Comparison of ENCODE assay signal across 20 cellular contexts in genomic region chr9:13580760-13581159, GRCh38.
"Had no signal": no experiment of that assay in that cellular context is flagged by ENCODE, and none has a peak within 500 bp of the region (broad histone marks: within the 10 kb centered on the region; RNA-seq: fewer than 3 reads in every experiment).

No MANE protein-coding gene starts in this region.

- FAIRE-seq: keratinocyte had no signal

- H3K4me3 Mint-ChIP-seq: effector memory CD8-positive, alpha-beta T cell; memory B cell; natural killer cell; neural crest cell; stimulated activated memory B cell treated with anti-CD40 and anti-IgM and Interleukin-4, amounts not matched to agents 10 μg/mL and 1 μg/mL and 100 μg/mL, for 72 hours had no signal

- H3K36me3 Mint-ChIP-seq: memory B cell; natural killer cell; stimulated activated memory B cell treated with anti-CD40 and anti-IgM and Interleukin-4, amounts not matched to agents 10 μg/mL and 1 μg/mL and 100 μg/mL, for 72 hours had no signal

- H3K4me1 ChIP-seq: lower lobe of right lung, psoas muscle, testis, tibial artery, upper lobe of left lung, uterus had no signal

- H3K27me3 Mint-ChIP-seq: effector memory CD8-positive, alpha-beta T cell; memory B cell; stimulated activated memory B cell treated with anti-CD40 and anti-IgM and Interleukin-4, amounts not matched to agents 10 μg/mL and 1 μg/mL and 100 μg/mL, for 72 hours had no signal

- H3K4me1 Mint-ChIP-seq: memory B cell; natural killer cell; stimulated activated memory B cell treated with anti-CD40 and anti-IgM and Interleukin-4, amounts not matched to agents 10 μg/mL and 1 μg/mL and 100 μg/mL, for 72 hours had no signal

- H3K27ac ChIP-seq: lower lobe of right lung, psoas muscle, sigmoid colon, testis, tibial artery, upper lobe of left lung, uterus had no signal

- ATAC-seq: effector memory CD8-positive, alpha-beta T cell; left ventricle myocardium superior; lower lobe of right lung; natural killer cell; psoas muscle; right cardiac atrium; stimulated activated memory B cell treated with anti-CD40 and anti-IgM and Interleukin-4, amounts not matched to agents 10 μg/mL and 1 μg/mL and 100 μg/mL, for 72 hours; stimulated activated naive CD8-positive, alpha-beta T cell treated with anti-CD3 and anti-CD28 coated beads, Interleukin-15, Interleukin-2, amounts not matched to agents 100 U/mL and 50 U/mL, for 24 hours had no signal

- H3K36me3 ChIP-seq: lower lobe of right lung, sigmoid colon, tibial artery, upper lobe of left lung, uterus had no signal

- H3K27me3 ChIP-seq: sigmoid colon, testis, tibial artery, upper lobe of left lung, uterus had no signal

- H3K27ac Mint-ChIP-seq: effector memory CD8-positive, alpha-beta T cell; memory B cell; natural killer cell; stimulated activated memory B cell treated with anti-CD40 and anti-IgM and Interleukin-4, amounts not matched to agents 10 μg/mL and 1 μg/mL and 100 μg/mL, for 72 hours had no signal

- DNase-seq: cortex of kidney; effector memory CD8-positive, alpha-beta T cell; hypothalamus; left ventricle myocardium superior; lower lobe of right lung; natural killer cell; psoas muscle; right cardiac atrium; sigmoid colon; stimulated activated CD4-positive, alpha-beta T cell treated with anti-CD3 and anti-CD28 coated beads, Interleukin-4, amount 100 ng/mL, for 4 hours; stimulated activated naive CD8-positive, alpha-beta T cell treated with anti-CD3 and anti-CD28 coated beads, Interleukin-15, Interleukin-2, amounts not matched to agents 100 U/mL and 50 U/mL, for 24 hours; substantia nigra; testis; tibial artery; upper lobe of left lung; uterus had no signal

- H3K4me3 ChIP-seq: lower lobe of right lung, psoas muscle, sigmoid colon, testis, tibial artery, upper lobe of left lung, uterus had no signal

- H3K9me3 ChIP-seq: lower lobe of right lung, psoas muscle, sigmoid colon, testis, tibial artery, upper lobe of left lung, uterus had no signal
